14 cellular contexts compared by ENCODE assay signal in the genomic region with DNA sequence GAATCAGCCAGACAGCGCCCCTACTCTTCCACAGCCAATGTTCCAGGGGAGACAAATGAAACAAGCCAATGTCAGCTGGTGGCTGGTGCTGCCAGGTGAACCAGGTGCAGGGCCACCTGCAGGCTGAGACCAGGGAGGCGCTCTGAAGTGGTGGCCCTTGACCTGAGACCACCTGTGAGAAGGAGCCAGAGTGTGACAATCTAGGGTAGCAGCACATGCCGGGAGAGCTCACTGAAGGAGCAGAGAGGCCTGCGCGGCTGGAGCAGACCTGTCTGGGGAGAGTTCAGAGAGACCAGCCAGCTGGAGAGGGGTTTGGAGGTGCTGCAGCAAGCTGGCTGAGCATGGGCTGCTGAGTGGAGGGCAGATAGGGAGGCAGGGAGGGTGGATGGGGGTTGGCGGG. TPM values are rescaled to one million over a fixed set of nuclear protein-coding genes. Genes with fewer than 3 reads are reported as not detected.
DNase-seq lines count a peak whose midpoint lies in the region; ATAC-seq and TF ChIP-seq lines count a peak whose summit lies in the region.
"Had no signal": no experiment of that assay in that cellular context is flagged by ENCODE, and none has a peak within 500 bp of the region (broad histone marks: within the 10 kb centered on the region; RNA-seq: fewer than 3 reads in every experiment).

No MANE protein-coding gene starts in this region.

- H3K9me3 ChIP-seq in esophagus squamous epithelium (no peaks in the 10 kb centered on the region), skeletal muscle tissue (ENCODE audit: control insufficient read depth in 3 of 3, low read length in 3 of 3) (no peaks in the 10 kb centered on the region)
- H3K9me3 ChIP-seq: A549 had no signal

- H3K36me3 ChIP-seq in esophagus squamous epithelium: peaks cover 26 to 43% (median 37%) of the 10 kb centered on the region in 3 donors
- H3K36me3 ChIP-seq in skeletal muscle tissue (ENCODE audit: control insufficient read depth in 3 of 3, insufficient read depth in 3 of 3, low read length in 3 of 3): peaks cover 31 to 40% (median 37%) of the 10 kb centered on the region in 3 donors

- no peak for TF ChIP-seq POLR2A in esophagus squamous epithelium (IDR thresholded peaks at IDR 0.05)

- H3K4me1 ChIP-seq in esophagus squamous epithelium: peaks cover 10 to 95% (median 45%) of the 10 kb centered on the region in 3 donors
- peaks cover 25 to 66% (median 60%) of the 10 kb centered on the region in 3 donors for H3K4me1 ChIP-seq in skeletal muscle tissue (ENCODE audit: control insufficient read depth in 3 of 3, insufficient read depth in 3 of 3, low read length in 3 of 3)
- H3K4me1 ChIP-seq: A549 had no signal

- peak overlapping the region in 3 of 4 donors; percentile 65 to 88 (median 80) for H3K27ac ChIP-seq in esophagus squamous epithelium
- H3K27ac ChIP-seq in skeletal muscle tissue (ENCODE audit: low read depth, low read length): peak overlapping the region; percentile 18
- H3K27ac ChIP-seq: A549, VCaP had no signal

- DNase-seq in NCI-H748 (lab: John Stamatoyannopoulos, UW; ENCODE audit: unreplicated experiment) (peak; percentile 4), NCI-H748 treated with DMSO at 0.1 percent for 48 hours (lab: John Stamatoyannopoulos, UW) (no peak), NCI-H524 treated with DMSO at 0.1 percent for 48 hours (lab: John Stamatoyannopoulos, UW) (peak; percentile 2), esophagus squamous epithelium (lab: John Stamatoyannopoulos, UW) (no peak), cortex of kidney (lab: John Stamatoyannopoulos, UW) (no peak), mesenteric fat pad (ENCODE audit: low spot score) (no peak)
- DNase-seq: activated CD8-positive, alpha-beta memory T cell treated with anti-CD3 and anti-CD28 coated beads, Interleukin-2, amount 50 U/mL, for 48 hours; COR-L47; foreskin melanocyte; NCI-H526 treated with DMSO at 0.1 percent for 48 hours had no signal

- no peak for ATAC-seq in GM18502 (IDR thresholded peaks at IDR 0.05; ENCODE audit: poor library complexity, unreplicated experiment)

- no peaks in the 10 kb centered on the region for H3K27me3 ChIP-seq in esophagus squamous epithelium
- H3K27me3 ChIP-seq in skeletal muscle tissue (ENCODE audit: control insufficient read depth in 3 of 3, insufficient read depth in 3 of 3, low read length in 3 of 3): no peaks in the 10 kb centered on the region

- H3K4me3 ChIP-seq in esophagus squamous epithelium (peak overlapping the region in 1 of 4 donors; percentile 63), skeletal muscle tissue (ENCODE audit: low read length in 3 of 3) (no peak overlapping the region)
- H3K4me3 ChIP-seq: A549 had no signal

- H3K9ac ChIP-seq in skeletal muscle tissue (ENCODE audit: low read depth in 1 of 3, low read length in 3 of 3): peak overlapping the region in 1 of 3 donors; percentile 25

- intact Hi-C loops in esophagus squamous epithelium (cut with DNase I): no loop called here

- TF ChIP-seq CTCF in esophagus squamous epithelium (IDR thresholded peaks at IDR 0.05): no peak

- 81 to 85% methylated on average over 3 to 4 of the region's 6 CpGs for WGBS in esophagus squamous epithelium, 2 donors

RNA-seq across cellular contexts. Expression of a gene that starts 0.7 kb away (rescaled TPM):
- total RNA-seq in esophagus squamous epithelium (10 to 100 TPM in 3 of 4 donors, 1 to 10 TPM in 1; 5.6 to 69.4 (median 32.3) TPM), skeletal muscle tissue (67.3 TPM), mesenteric fat pad (557 TPM)

RNA-seq across cellular contexts. Expression of a gene that starts 39.0 kb away (rescaled TPM):
- 10 to 100 TPM; 33.6 to 82.2 (median 40.6) TPM for total RNA-seq in esophagus squamous epithelium
- 43.3 TPM for total RNA-seq in skeletal muscle tissue
- 71.6 TPM for total RNA-seq in mesenteric fat pad

RNA-seq across cellular contexts. Expression of a gene that starts 39.2 kb away (rescaled TPM):
- total RNA-seq in esophagus squamous epithelium (10 to 100 TPM; 58.9 to 79.5 (median 70.2) TPM), skeletal muscle tissue (20.9 TPM), mesenteric fat pad (38.5 TPM)

RNA-seq across cellular contexts. Expression of a gene that starts 40.6 kb away (rescaled TPM):
- 1 to 10 TPM in 1 of 4 donors, not detected in 3; 4.1 TPM for total RNA-seq in esophagus squamous epithelium
- 461 TPM for total RNA-seq in skeletal muscle tissue
- total RNA-seq in mesenteric fat pad: not detected

RNA-seq across cellular contexts. Expression of a gene that starts 42.0 kb away (rescaled TPM):
- total RNA-seq in esophagus squamous epithelium: 1 to 10 TPM in 3 of 4 donors, under 1 TPM in 1; 0.32 to 5.1 (median 1.9) TPM
- 1.0 TPM for total RNA-seq in skeletal muscle tissue
- total RNA-seq in mesenteric fat pad: 23.2 TPM

Comparison
In these comparisons a context has a peak if more than half of its experiments do, and no peak if none do; other contexts are left out.
1. DNase-seq: peak in NCI-H748 (single experiment) and NCI-H524 treated with DMSO at 0.1 percent for 48 hours (single experiment); none in NCI-H748 treated with DMSO at 0.1 percent for 48 hours (single experiment), esophagus squamous epithelium (single experiment), cortex of kidney (single experiment) and mesenteric fat pad (single experiment).